In genomic region chr2:156435392-156435724, GRCh38 we compare ENCODE assay signal across 8 cellular contexts.
DNase-seq lines count a peak whose midpoint lies in the region; ATAC-seq and TF ChIP-seq lines count a peak whose summit lies in the region.

No MANE protein-coding gene starts in this region.

- H3K9ac ChIP-seq in mucosa of rectum (ENCODE audit: low read depth in 1 of 2, low read length in 2 of 2), result peak overlapping the region; percentile 85 to 91

- peak overlapping the region; percentile 55 for H3K4me3 ChIP-seq in LNCaP clone FGC (ENCODE audit: low read depth, low read length)
- peak overlapping the region; percentile 76 to 91 for H3K4me3 ChIP-seq in mucosa of rectum (ENCODE audit: low read length in 2 of 2)

- H3K27me3 ChIP-seq in mucosa of rectum (ENCODE audit: control insufficient read depth in 2 of 2, insufficient read depth in 2 of 2, low read length in 2 of 2), result no peaks in the 10 kb centered on the region

- H3K4me1 ChIP-seq in mucosa of rectum (ENCODE audit: control insufficient read depth in 2 of 2, insufficient read depth in 2 of 2, low read length in 2 of 2), result peaks cover 10 to 23% of the 10 kb centered on the region in 2 donors

- no peaks in the 10 kb centered on the region for H3K36me3 ChIP-seq in mucosa of rectum (ENCODE audit: control insufficient read depth in 2 of 2, insufficient read depth in 2 of 2, low read length in 2 of 2)

- no peaks in the 10 kb centered on the region for H3K9me3 ChIP-seq in mucosa of rectum (ENCODE audit: control insufficient read depth in 2 of 2, low read length in 2 of 2)

- DNase-seq in LNCaP clone FGC (ENCODE audit: low read depth) (no peak), NCI-H1694 treated with DMSO at 0.1 percent for 48 hours (lab: John Stamatoyannopoulos, UW) (no peak)
- DNase-seq in activated CD4-positive, CD25-positive, alpha-beta regulatory T cell treated with anti-CD3 and anti-CD28 coated beads, Interleukin-2, amount 50 U/mL, for 72 hours, result no peak

- ATAC-seq in GM18873 (IDR thresholded peaks at IDR 0.05; ENCODE audit: low FRiP score, unreplicated experiment) (peak; percentile 2), GM19467 (IDR thresholded peaks at IDR 0.05; ENCODE audit: unreplicated experiment) (no peak), HG02759 (IDR thresholded peaks at IDR 0.05; ENCODE audit: unreplicated experiment) (no peak)

- no peak for TF ChIP-seq CTCF in LNCaP clone FGC (IDR thresholded peaks at IDR 0.05; ENCODE audit: control insufficient read depth, extremely low read depth, insufficient read depth)

- H3K27ac ChIP-seq in cingulate gyrus (ENCODE audit: low read depth, low read length) (peak overlapping the region; percentile 94), mucosa of rectum (ENCODE audit: low read depth in 2 of 2, low read length in 2 of 2) (peak overlapping the region; percentile 94 to 98)
